Comparison of ENCODE assay signal across 10 cellular contexts in genomic region chr14:32417956-32418552, GRCh38.
A peak's percentile ranks its signal among the peaks of the same experiment; 100 is the strongest.
DNase-seq lines count a peak whose midpoint lies in the region; ATAC-seq and TF ChIP-seq lines count a peak whose summit lies in the region.
"Had no signal": no experiment of that assay in that cellular context is flagged by ENCODE, and none has a peak within 500 bp of the region (broad histone marks: within the 10 kb centered on the region; RNA-seq: fewer than 3 reads in every experiment).

No MANE protein-coding gene starts in this region.

- POLR2A ChIA-PET in CD8-positive, alpha-beta memory T cell (lab: Charles Lee): no interaction called here

- peaks cover 8% of the 10 kb centered on the region for H3K4me1 ChIP-seq in osteoblast (ENCODE audit: insufficient read depth, low read length)
- H3K4me1 ChIP-seq in CD8-positive, alpha-beta memory T cell (ENCODE audit: insufficient read depth, low read length): no peaks in the 10 kb centered on the region

- peaks cover 0 to 12% (median 4%) of the 10 kb centered on the region in 5 donors for H3K9me3 Mint-ChIP-seq in CD8-positive, alpha-beta memory T cell
- peaks cover 3% of the 10 kb centered on the region for H3K9me3 Mint-ChIP-seq in activated CD8-positive, alpha-beta memory T cell treated with anti-CD3 and anti-CD28 coated beads, Interleukin-2, amount 10 ng/mL, durations not matched to agents 7 days and 5 days (ENCODE audit: low read depth)

- H3K9me3 ChIP-seq in osteoblast (ENCODE audit: low read depth, low read length): no peaks in the 10 kb centered on the region
- no peaks in the 10 kb centered on the region for H3K9me3 ChIP-seq in CD8-positive, alpha-beta memory T cell (ENCODE audit: low read length)

- peaks cover 2 to 4% of the 10 kb centered on the region in 2 donors for H3K27me3 Mint-ChIP-seq in CD8-positive, alpha-beta memory T cell
- peaks cover 6% of the 10 kb centered on the region for H3K27me3 Mint-ChIP-seq in activated CD8-positive, alpha-beta memory T cell treated with anti-CD3 and anti-CD28 coated beads, Interleukin-2, amount 10 ng/mL, durations not matched to agents 7 days and 5 days

- H3K4me3 ChIP-seq in osteoblast (ENCODE audit: insufficient read depth, low read length): no peak overlapping the region
- H3K4me3 ChIP-seq in CD8-positive, alpha-beta memory T cell (ENCODE audit: low read length): no peak overlapping the region

- H3K36me3 ChIP-seq in osteoblast (ENCODE audit: insufficient read depth, low read length): no peaks in the 10 kb centered on the region
- H3K36me3 ChIP-seq in CD8-positive, alpha-beta memory T cell (ENCODE audit: insufficient read depth, low read length): no peaks in the 10 kb centered on the region
- H3K36me3 ChIP-seq: neutrophil had no signal

- peak overlapping the region; percentile 49 for H3K4me2 ChIP-seq in osteoblast (ENCODE audit: insufficient read depth, low read length)

- H3K79me2 ChIP-seq in osteoblast (ENCODE audit: insufficient read depth, low read length): no peaks in the 10 kb centered on the region

- peak overlapping the region; percentile 10 for H2AFZ ChIP-seq in osteoblast (ENCODE audit: low read length)

- peak overlapping the region; percentile 71 for H3K27ac ChIP-seq in osteoblast (ENCODE audit: low read depth, low read length)
- H3K27ac ChIP-seq in CD8-positive, alpha-beta memory T cell (ENCODE audit: low read depth, low read length): no peak overlapping the region
- H3K27ac ChIP-seq: neutrophil had no signal

- H4K20me1 ChIP-seq in osteoblast (ENCODE audit: insufficient read depth, low read length): no peaks in the 10 kb centered on the region

- H3K27ac Mint-ChIP-seq in CD8-positive, alpha-beta memory T cell: no peak overlapping the region
- H3K27ac Mint-ChIP-seq in activated CD8-positive, alpha-beta memory T cell treated with anti-CD3 and anti-CD28 coated beads, Interleukin-2, amount 10 ng/mL, durations not matched to agents 7 days and 5 days: no peak overlapping the region

- ATAC-seq in esophagus mucosa: peak; percentile 76
- no peak for ATAC-seq in activated CD8-positive, alpha-beta memory T cell treated with anti-CD3 and anti-CD28 coated beads, Interleukin-2, amount 10 ng/mL, durations not matched to agents 7 days and 5 days
- no peak for ATAC-seq in GM21423 (IDR thresholded peaks at IDR 0.05; ENCODE audit: unreplicated experiment)
- no peak for ATAC-seq in HG02840 (IDR thresholded peaks at IDR 0.05; ENCODE audit: low FRiP score, unreplicated experiment)

- H3K27me3 ChIP-seq in osteoblast (ENCODE audit: insufficient read depth, low read length): no peaks in the 10 kb centered on the region
- no peaks in the 10 kb centered on the region for H3K27me3 ChIP-seq in CD8-positive, alpha-beta memory T cell (ENCODE audit: insufficient read depth, low read length, poor library complexity, severe bottlenecking)
- H3K27me3 ChIP-seq: neutrophil had no signal

- no peak for TF ChIP-seq CTCF in osteoblast (IDR thresholded peaks at IDR 0.05; ENCODE audit: extremely low read depth, low read depth, low read length)

- CTCF ChIA-PET in CD8-positive, alpha-beta memory T cell (lab: Charles Lee): no interaction called here
- CTCF ChIA-PET in activated CD8-positive, alpha-beta memory T cell treated with anti-CD3 and anti-CD28 coated beads, Interleukin-2, amount 10 ng/mL, durations not matched to agents 7 days and 5 days (lab: Charles Lee): no interaction called here

- no peak overlapping the region for H3K4me3 Mint-ChIP-seq in CD8-positive, alpha-beta memory T cell
- no peak overlapping the region for H3K4me3 Mint-ChIP-seq in activated CD8-positive, alpha-beta memory T cell treated with anti-CD3 and anti-CD28 coated beads, Interleukin-2, amount 10 ng/mL, durations not matched to agents 7 days and 5 days

- H3K4me1 Mint-ChIP-seq in CD8-positive, alpha-beta memory T cell: no peaks in the 10 kb centered on the region
- H3K4me1 Mint-ChIP-seq in activated CD8-positive, alpha-beta memory T cell treated with anti-CD3 and anti-CD28 coated beads, Interleukin-2, amount 10 ng/mL, durations not matched to agents 7 days and 5 days: no peaks in the 10 kb centered on the region

- DNase-seq in EL (peak; percentile 73), NCI-H2227 (lab: John Stamatoyannopoulos, UW; ENCODE audit: unreplicated experiment) (peak; percentile 33), osteoblast (ENCODE audit: insufficient read length, low spot score, missing footprints) (peak; percentile 62)
- no peak for DNase-seq in CD8-positive, alpha-beta memory T cell
- DNase-seq in activated CD8-positive, alpha-beta memory T cell treated with anti-CD3 and anti-CD28 coated beads, Interleukin-2, amount 10 ng/mL, durations not matched to agents 7 days and 5 days: no peak
- DNase-seq: stimulated activated naive CD4-positive, alpha-beta T cell treated with Interleukin-2 at 50 U/mL for 16 hours had no signal

- H3K36me3 Mint-ChIP-seq in CD8-positive, alpha-beta memory T cell: no peaks in the 10 kb centered on the region
- no peaks in the 10 kb centered on the region for H3K36me3 Mint-ChIP-seq in activated CD8-positive, alpha-beta memory T cell treated with anti-CD3 and anti-CD28 coated beads, Interleukin-2, amount 10 ng/mL, durations not matched to agents 7 days and 5 days

Comparison
In these comparisons a context has a peak if more than half of its experiments do, and no peak if none do; other contexts are left out.
1. DNase-seq: peak in EL (single experiment), NCI-H2227 (single experiment) and osteoblast (single experiment); none in CD8-positive, alpha-beta memory T cell (0 of 5) and activated CD8-positive, alpha-beta memory T cell treated with anti-CD3 and anti-CD28 coated beads, Interleukin-2, amount 10 ng/mL, durations not matched to agents 7 days and 5 days (single experiment).